In the genomic region with DNA sequence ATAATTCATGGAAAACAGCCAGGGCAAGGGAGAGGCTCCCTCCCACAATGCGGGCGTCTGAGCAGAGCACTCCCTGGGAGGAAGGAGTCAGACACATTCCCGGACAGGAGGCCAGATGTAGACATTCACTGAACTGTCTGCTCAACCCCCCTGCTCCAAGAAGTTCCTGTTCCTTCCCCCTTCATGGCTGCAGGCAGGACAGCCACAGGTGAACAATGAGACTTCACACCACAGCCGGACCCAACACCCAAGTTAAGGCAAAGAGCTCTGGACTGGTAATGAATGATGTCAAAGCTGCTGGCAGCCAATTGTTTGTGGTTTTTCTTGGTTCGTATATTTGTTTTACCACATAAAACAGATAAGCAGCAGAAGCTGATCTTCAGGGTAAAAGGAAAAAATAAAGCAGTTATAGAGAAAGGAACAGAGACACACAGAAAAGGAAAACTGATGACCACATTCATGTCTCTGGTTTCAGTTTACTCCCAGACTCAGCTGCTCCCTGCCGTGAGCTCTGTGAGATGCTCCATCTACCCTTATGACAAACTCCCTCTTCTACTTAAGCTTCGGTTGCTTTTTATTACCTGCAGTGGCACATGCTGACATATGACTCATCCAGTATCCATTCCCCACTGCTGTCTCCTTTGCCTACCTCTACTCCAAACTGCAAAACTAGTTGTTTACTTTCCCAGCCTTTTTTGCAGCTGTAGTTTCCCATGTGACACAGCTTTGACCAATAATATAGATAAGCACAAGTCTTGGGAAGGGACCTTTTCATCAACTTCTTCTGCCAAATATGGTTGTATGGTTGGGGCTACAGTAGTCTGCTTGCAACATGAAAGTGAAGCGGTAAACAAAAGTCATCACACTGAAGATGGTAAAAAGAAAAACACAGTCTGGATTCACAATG, we compare ENCODE assay signal across 1 cellular context.
A peak's percentile ranks its signal among the peaks of the same experiment; 100 is the strongest.
TF ChIP-seq lines count a peak whose summit lies in the region.

No MANE protein-coding gene starts in this region.

TF ChIP-seq in SK-N-SH, 30 proteins besides CTCF, POLR2A, EP300 and RAD21 (continued from another document):
- TF ChIP-seq FOXM1 (IDR thresholded peaks at IDR 0.05; ENCODE audit: low read depth) = no peak
- TF ChIP-seq MEF2A (IDR thresholded peaks at IDR 0.05; ENCODE audit: borderline replicate concordance, low read depth) = no peak
- TF ChIP-seq, protein P1, sequence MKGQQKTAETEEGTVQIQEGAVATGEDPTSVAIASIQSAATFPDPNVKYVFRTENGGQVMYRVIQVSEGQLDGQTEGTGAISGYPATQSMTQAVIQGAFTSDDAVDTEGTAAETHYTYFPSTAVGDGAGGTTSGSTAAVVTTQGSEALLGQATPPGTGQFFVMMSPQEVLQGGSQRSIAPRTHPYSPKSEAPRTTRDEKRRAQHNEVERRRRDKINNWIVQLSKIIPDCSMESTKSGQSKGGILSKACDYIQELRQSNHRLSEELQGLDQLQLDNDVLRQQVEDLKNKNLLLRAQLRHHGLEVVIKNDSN (IDR thresholded peaks at IDR 0.05; ENCODE audit: borderline replicate concordance, low read depth) = peak; percentile 68; the same call in 1 of the 2 replicates
- peak; percentile 60; the same call in 1 of the 2 replicates for TF ChIP-seq TCF12 (IDR thresholded peaks at IDR 0.05)
- TF ChIP-seq, protein P2, sequence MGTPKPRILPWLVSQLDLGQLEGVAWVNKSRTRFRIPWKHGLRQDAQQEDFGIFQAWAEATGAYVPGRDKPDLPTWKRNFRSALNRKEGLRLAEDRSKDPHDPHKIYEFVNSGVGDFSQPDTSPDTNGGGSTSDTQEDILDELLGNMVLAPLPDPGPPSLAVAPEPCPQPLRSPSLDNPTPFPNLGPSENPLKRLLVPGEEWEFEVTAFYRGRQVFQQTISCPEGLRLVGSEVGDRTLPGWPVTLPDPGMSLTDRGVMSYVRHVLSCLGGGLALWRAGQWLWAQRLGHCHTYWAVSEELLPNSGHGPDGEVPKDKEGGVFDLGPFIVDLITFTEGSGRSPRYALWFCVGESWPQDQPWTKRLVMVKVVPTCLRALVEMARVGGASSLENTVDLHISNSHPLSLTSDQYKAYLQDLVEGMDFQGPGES (IDR thresholded peaks at IDR 0.05; ENCODE audit: low read depth, low read length) = no peak
- TF ChIP-seq, protein P3, sequence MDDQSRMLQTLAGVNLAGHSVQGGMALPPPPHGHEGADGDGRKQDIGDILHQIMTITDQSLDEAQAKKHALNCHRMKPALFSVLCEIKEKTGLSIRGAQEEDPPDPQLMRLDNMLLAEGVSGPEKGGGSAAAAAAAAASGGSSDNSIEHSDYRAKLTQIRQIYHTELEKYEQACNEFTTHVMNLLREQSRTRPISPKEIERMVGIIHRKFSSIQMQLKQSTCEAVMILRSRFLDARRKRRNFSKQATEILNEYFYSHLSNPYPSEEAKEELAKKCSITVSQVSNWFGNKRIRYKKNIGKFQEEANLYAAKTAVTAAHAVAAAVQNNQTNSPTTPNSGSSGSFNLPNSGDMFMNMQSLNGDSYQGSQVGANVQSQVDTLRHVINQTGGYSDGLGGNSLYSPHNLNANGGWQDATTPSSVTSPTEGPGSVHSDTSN (IDR thresholded peaks at IDR 0.05) = peak; percentile 39
- TF ChIP-seq, protein P4, sequence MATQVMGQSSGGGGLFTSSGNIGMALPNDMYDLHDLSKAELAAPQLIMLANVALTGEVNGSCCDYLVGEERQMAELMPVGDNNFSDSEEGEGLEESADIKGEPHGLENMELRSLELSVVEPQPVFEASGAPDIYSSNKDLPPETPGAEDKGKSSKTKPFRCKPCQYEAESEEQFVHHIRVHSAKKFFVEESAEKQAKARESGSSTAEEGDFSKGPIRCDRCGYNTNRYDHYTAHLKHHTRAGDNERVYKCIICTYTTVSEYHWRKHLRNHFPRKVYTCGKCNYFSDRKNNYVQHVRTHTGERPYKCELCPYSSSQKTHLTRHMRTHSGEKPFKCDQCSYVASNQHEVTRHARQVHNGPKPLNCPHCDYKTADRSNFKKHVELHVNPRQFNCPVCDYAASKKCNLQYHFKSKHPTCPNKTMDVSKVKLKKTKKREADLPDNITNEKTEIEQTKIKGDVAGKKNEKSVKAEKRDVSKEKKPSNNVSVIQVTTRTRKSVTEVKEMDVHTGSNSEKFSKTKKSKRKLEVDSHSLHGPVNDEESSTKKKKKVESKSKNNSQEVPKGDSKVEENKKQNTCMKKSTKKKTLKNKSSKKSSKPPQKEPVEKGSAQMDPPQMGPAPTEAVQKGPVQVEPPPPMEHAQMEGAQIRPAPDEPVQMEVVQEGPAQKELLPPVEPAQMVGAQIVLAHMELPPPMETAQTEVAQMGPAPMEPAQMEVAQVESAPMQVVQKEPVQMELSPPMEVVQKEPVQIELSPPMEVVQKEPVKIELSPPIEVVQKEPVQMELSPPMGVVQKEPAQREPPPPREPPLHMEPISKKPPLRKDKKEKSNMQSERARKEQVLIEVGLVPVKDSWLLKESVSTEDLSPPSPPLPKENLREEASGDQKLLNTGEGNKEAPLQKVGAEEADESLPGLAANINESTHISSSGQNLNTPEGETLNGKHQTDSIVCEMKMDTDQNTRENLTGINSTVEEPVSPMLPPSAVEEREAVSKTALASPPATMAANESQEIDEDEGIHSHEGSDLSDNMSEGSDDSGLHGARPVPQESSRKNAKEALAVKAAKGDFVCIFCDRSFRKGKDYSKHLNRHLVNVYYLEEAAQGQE (IDR thresholded peaks at IDR 0.05; ENCODE audit: low read depth, low read length) = no peak
